8 cellular contexts compared by ENCODE assay signal in genomic region chr6:160992323-160993314, GRCh38. TPM values are rescaled to one million over a fixed set of nuclear protein-coding genes. Genes with fewer than 3 reads are reported as not detected.
A peak's percentile ranks its signal among the peaks of the same experiment; 100 is the strongest.
DNase-seq lines count a peak whose midpoint lies in the region; ATAC-seq and TF ChIP-seq lines count a peak whose summit lies in the region.

No MANE protein-coding gene starts in this region.

- TF ChIP-seq CTCF in WTC11 (IDR thresholded peaks at IDR 0.05) = peak; percentile 9; the same call in 1 of the 2 replicates
- no peak for TF ChIP-seq CTCF in endothelial cell (IDR thresholded peaks at IDR 0.05; ENCODE audit: unreplicated experiment)
- no peak for TF ChIP-seq CTCF in mesothelial cell of epicardium (IDR thresholded peaks at IDR 0.05; ENCODE audit: unreplicated experiment)
- TF ChIP-seq CTCF in thyroid gland (IDR thresholded peaks at IDR 0.05) = peak in 5 of 6 experiments; percentile 29 to 55 (median 41)

- peak overlapping the region; percentile 88 to 99 (median 96) for H3K4me3 ChIP-seq in BLaER1 treated with 17β-estradiol and CSF1 and Interleukin-3, amounts not matched to agents 10 nM and 100 nM
- H3K4me3 ChIP-seq in thyroid gland (replicated peaks in 1 of 3) = peak overlapping the region; percentile 96 to 99 (median 99)

- H3K27me3 ChIP-seq in BLaER1 treated with 17β-estradiol and CSF1 and Interleukin-3, amounts not matched to agents 10 nM and 100 nM = no peaks in the 10 kb centered on the region
- no peaks in the 10 kb centered on the region for H3K27me3 ChIP-seq in thyroid gland

- no peaks in the 10 kb centered on the region for H3K27me3 Mint-ChIP-seq in WTC11 (ENCODE audit: low read depth)
- H3K27me3 Mint-ChIP-seq in endothelial cell (ENCODE audit: unreplicated experiment) = peaks cover 11% of the 10 kb centered on the region
- no peaks in the 10 kb centered on the region for H3K27me3 Mint-ChIP-seq in mesothelial cell of epicardium (ENCODE audit: low read depth)

- CTCF ChIA-PET in WTC11 (lab: Charles Lee) = interaction anchor here (0.7 to 3.0 kb wide), 18 partner anchors 11 to 506 kb away, joined by 3 to 38 read pairs (median 4); no protein-coding TSS in a partner anchor

- H3K36me3 Mint-ChIP-seq in WTC11 (peaks cover 4% of the 10 kb centered on the region), endothelial cell (ENCODE audit: low read depth, unreplicated experiment) (peaks cover 6% of the 10 kb centered on the region), mesothelial cell of epicardium (no peaks in the 10 kb centered on the region)

- H4K20me1 ChIP-seq in BLaER1 treated with 17β-estradiol and CSF1 and Interleukin-3, amounts not matched to agents 10 nM and 100 nM = peaks cover 4 to 55% (median 49%) of the 10 kb centered on the region in 11 experiments; a peak in 21 of 22 replicates

- H3K4me1 ChIP-seq in BLaER1 treated with 17β-estradiol and CSF1 and Interleukin-3, amounts not matched to agents 10 nM and 100 nM = peaks cover 5 to 30% (median 14%) of the 10 kb centered on the region in 10 experiments; a peak in 18 of 20 replicates
- peaks cover 4 to 7% of the 10 kb centered on the region in 2 donors for H3K4me1 ChIP-seq in thyroid gland

- peaks cover 0 to 27% (median 3%) of the 10 kb centered on the region in 11 experiments; a peak in 4 of 22 replicates for H3K36me3 ChIP-seq in BLaER1 treated with 17β-estradiol and CSF1 and Interleukin-3, amounts not matched to agents 10 nM and 100 nM
- no peaks in the 10 kb centered on the region for H3K36me3 ChIP-seq in thyroid gland

- 1 to 2% methylated on average over 19 of the region's 19 CpGs for WGBS in thyroid gland, 2 donors

- peak; percentile 85 for DNase-seq in NCI-H2171 treated with DMSO at 0.1 percent for 48 hours (lab: John Stamatoyannopoulos, UW)
- DNase-seq in WTC11 (ENCODE audit: low spot score) = peak; percentile 45
- DNase-seq in endothelial cell (ENCODE audit: low spot score) = peak; percentile 49
- no peak for DNase-seq in mesothelial cell of epicardium (ENCODE audit: low spot score in 2 of 2, unreplicated experiment in 2 of 2)
- peak; percentile 37 to 47 for DNase-seq in thyroid gland

- H3K27ac Mint-ChIP-seq in WTC11 (peak overlapping the region; percentile 97), endothelial cell (ENCODE audit: unreplicated experiment) (peak overlapping the region; percentile 87), mesothelial cell of epicardium (peak overlapping the region; percentile 93)

- peaks cover 28% of the 10 kb centered on the region for H3K4me1 Mint-ChIP-seq in WTC11
- peaks cover 8% of the 10 kb centered on the region for H3K4me1 Mint-ChIP-seq in endothelial cell (ENCODE audit: unreplicated experiment)
- H3K4me1 Mint-ChIP-seq in mesothelial cell of epicardium = peaks cover 12% of the 10 kb centered on the region

- H3K9ac ChIP-seq in BLaER1 treated with 17β-estradiol and CSF1 and Interleukin-3, amounts not matched to agents 10 nM and 100 nM = peak overlapping the region; percentile 85 to 94 (median 90)

- peak; percentile 33 for ATAC-seq in GM18508 (IDR thresholded peaks at IDR 0.05; ENCODE audit: insufficient read depth, unreplicated experiment)
- peak; percentile 28 for ATAC-seq in HG03064 (IDR thresholded peaks at IDR 0.05; ENCODE audit: low read depth, unreplicated experiment)
- peak; percentile 61 for ATAC-seq in WTC11

- H3K4me2 ChIP-seq in BLaER1 treated with 17β-estradiol and CSF1 and Interleukin-3, amounts not matched to agents 10 nM and 100 nM = peak overlapping the region; percentile 76 to 93 (median 88)

- intact Hi-C loops in thyroid gland (cut with DNase I) = loop anchor here (5.0 kb wide), 1 partner anchor 380 kb away; no protein-coding TSS in a partner anchor

- H3K4me3 Mint-ChIP-seq in WTC11 (peak overlapping the region; percentile 97), endothelial cell (ENCODE audit: unreplicated experiment) (peak overlapping the region; percentile 98), mesothelial cell of epicardium (peak overlapping the region; percentile 86)

- peak overlapping the region; percentile 68 to 92 (median 88); a peak in 21 of 22 replicates for H3K27ac ChIP-seq in BLaER1 treated with 17β-estradiol and CSF1 and Interleukin-3, amounts not matched to agents 10 nM and 100 nM
- peak overlapping the region; percentile 69 to 94 (median 92) for H3K27ac ChIP-seq in thyroid gland

- POLR2A ChIA-PET in WTC11 (lab: Charles Lee) = interaction anchor here (1.1 to 1.4 kb wide), 2 partner anchors 9 to 18 kb away, joined by 3 to 4 read pairs; no protein-coding TSS in a partner anchor

- no peak for TF ChIP-seq POLR2A in thyroid gland (IDR thresholded peaks at IDR 0.05)

- H3K9me3 ChIP-seq in BLaER1 treated with 17β-estradiol and CSF1 and Interleukin-3, amounts not matched to agents 10 nM and 100 nM (replicated peaks in 1 of 11) = no peaks in the 10 kb centered on the region
- no peaks in the 10 kb centered on the region for H3K9me3 ChIP-seq in thyroid gland

- H3K9me3 Mint-ChIP-seq in WTC11 = peaks cover 4% of the 10 kb centered on the region
- no peaks in the 10 kb centered on the region for H3K9me3 Mint-ChIP-seq in endothelial cell (ENCODE audit: unreplicated experiment)
- no peaks in the 10 kb centered on the region for H3K9me3 Mint-ChIP-seq in mesothelial cell of epicardium

TF ChIP-seq in WTC11, 78 proteins besides CTCF, POLR2A, EP300 and RAD21:
- TF ChIP-seq PRDM15 (CRISPR knock-in tag; IDR thresholded peaks at IDR 0.05) (no peak), ETV6 (CRISPR knock-in tag; IDR thresholded peaks at IDR 0.05) (no peak), NR3C1 (CRISPR knock-in tag; conservative IDR thresholded peaks at IDR 0.05; ENCODE audit: low read depth) (no peak), EMX1 (CRISPR knock-in tag; IDR thresholded peaks at IDR 0.05) (no peak), KAT7 (CRISPR knock-in tag; IDR thresholded peaks at IDR 0.05; ENCODE audit: borderline replicate concordance) (no peak), JAZF1 (CRISPR knock-in tag; IDR thresholded peaks at IDR 0.05) (no peak), CBFB (CRISPR knock-in tag; IDR thresholded peaks at IDR 0.05; ENCODE audit: low read depth) (no peak), ZNF512 (CRISPR knock-in tag; IDR thresholded peaks at IDR 0.05; ENCODE audit: borderline replicate concordance) (no peak), NFYB (CRISPR knock-in tag; conservative IDR thresholded peaks at IDR 0.05; ENCODE audit: low read depth) (no peak), TP53 (CRISPR knock-in tag; IDR thresholded peaks at IDR 0.05) (no peak)
TF ChIP-seq in WTC11: peak in this region for 0.

RNA-seq across cellular contexts. Expression of gene MAP3K4, which starts 1.1 kb away (rescaled TPM):
- total RNA-seq in WTC11 (2021) (59.2 to 69.8 TPM (median 64.7 TPM) in 3 replicates), endothelial cell (ENCODE audit: unreplicated experiment) (41.2 TPM), mesothelial cell of epicardium (53.6 to 62.6 TPM (median 59.8 TPM) in 3 replicates), thyroid gland (100 to 1,000 TPM in 1 of 4 donors, 10 to 100 TPM in 3; 34.9 to 113 (median 52.3) TPM)

Comparison
In these comparisons a context has a peak if more than half of its experiments do, and no peak if none do; other contexts are left out.
1. DNase-seq: peak in NCI-H2171 treated with DMSO at 0.1 percent for 48 hours (single experiment), WTC11 (single experiment), endothelial cell (single experiment) and thyroid gland (2 of 2); none in mesothelial cell of epicardium (0 of 2).
2. CTCF ChIP-seq: peak in WTC11 (single experiment) and thyroid gland (5 of 6); none in endothelial cell (single experiment) and mesothelial cell of epicardium (single experiment).
3. Peak in every context shown above with its lines, with median percentiles within 50 percentile points of each other: ATAC-seq, H3K27ac Mint-ChIP-seq and H3K4me3 Mint-ChIP-seq.